ENCODE assay signal across 12 cellular contexts in genomic region chr7:2715341-2716231, GRCh38. TPM values are rescaled to one million over a fixed set of nuclear protein-coding genes. Genes with fewer than 3 reads are reported as not detected.
DNase-seq lines count a peak whose midpoint lies in the region; ATAC-seq, FAIRE-seq and TF ChIP-seq lines count a peak whose summit lies in the region.
"Had no signal": no experiment of that assay in that cellular context is flagged by ENCODE, and none has a peak within 500 bp of the region (broad histone marks: within the 10 kb centered on the region; RNA-seq: fewer than 3 reads in every experiment).

No MANE protein-coding gene starts in this region.

- H3K4me1 ChIP-seq in K562 (replicated peaks in 1 of 2; ENCODE audit: control insufficient read depth in 2 of 2, insufficient read depth in 2 of 2, low read length in 2 of 2) = peaks cover 36 to 59% of the 10 kb centered on the region in 2 experiments
- H3K4me1 ChIP-seq: A549 had no signal

- intact Hi-C loops in activated CD4-positive, alpha-beta T cell treated with anti-CD3 and anti-CD28 coated beads for 36 hours (cut with DNase I, micrococcal nuclease) = loop anchor here in 1 of 2 experiments (5.0 kb wide), 1 partner anchor 147 kb away; no protein-coding TSS in a partner anchor
- intact Hi-C loops in K562 (cut with micrococcal nuclease) = loop anchor here (5.0 kb wide), 1 partner anchor 42 kb away; no protein-coding TSS in a partner anchor

- H3K27ac ChIP-seq in K562 (ENCODE audit: extremely low read depth, low read depth, low read length) = no peak overlapping the region; the same call in 1 of the 3 replicates
- H3K27ac ChIP-seq: A549 had no signal

- CTCF ChIA-PET in activated CD4-positive, alpha-beta T cell treated with anti-CD3 and anti-CD28 coated beads for 36 hours (lab: Charles Lee) = interaction anchor here (0.5 to 1.7 kb wide), 7 partner anchors 17 to 264 kb away, joined by 3 to 8 read pairs (median 3); no protein-coding TSS in a partner anchor
- CTCF ChIA-PET in K562 (lab: Yijun Ruan, JAX; ENCODE audit: low intra/inter-chr PET ratio) = no interaction called here

- no peaks in the 10 kb centered on the region for H3K9me3 ChIP-seq in K562 (replicated peaks; ENCODE audit: control insufficient read depth, insufficient read depth, low read depth, low read length)
- H3K9me3 ChIP-seq: A549 had no signal

- ATAC-seq in activated CD4-positive, alpha-beta T cell treated with anti-CD3 and anti-CD28 coated beads for 36 hours = peak; percentile 63
- ATAC-seq in K562 = 0 out of 3 replicates have a peak, but pooled peaks have one; percentile 5
- ATAC-seq in stimulated activated effector memory CD8-positive, alpha-beta T cell treated with anti-CD3 and anti-CD28 coated beads, Interleukin-12 subunit alpha, Interleukin-12 subunit beta, amount 100 ng/mL, for 72 hours = peak; percentile 78
- ATAC-seq: A549 had no signal

- H3K36me3 Mint-ChIP-seq in activated CD4-positive, alpha-beta T cell treated with anti-CD3 and anti-CD28 coated beads for 36 hours (ENCODE audit: low read depth) = peaks cover 9% of the 10 kb centered on the region
- peaks cover 5% of the 10 kb centered on the region for H3K36me3 Mint-ChIP-seq in stimulated activated effector memory CD8-positive, alpha-beta T cell treated with anti-CD3 and anti-CD28 coated beads, Interleukin-12 subunit alpha, Interleukin-12 subunit beta, amount 100 ng/mL, for 72 hours

- H3K9me1 ChIP-seq in K562 (ENCODE audit: control insufficient read depth, insufficient read depth, low read length) = no peaks in the 10 kb centered on the region

- H3K4me2 ChIP-seq in K562 (ENCODE audit: insufficient read depth, low read length) = peak overlapping the region; percentile 50; the same call in 1 of the 2 replicates
- H3K4me2 ChIP-seq: A549 had no signal

- TF ChIP-seq POLR2A in K562 (conservative IDR thresholded peaks at IDR 0.05) = no peak

- WGBS in K562 (ENCODE audit: insufficient coverage, low coverage, missing lambda C conversion rate) = 41% methylated on average over 22 of the region's 22 CpGs

- no peaks in the 10 kb centered on the region; the same call in 2 of the 3 replicates for H3K36me3 ChIP-seq in K562 (ENCODE audit: control insufficient read depth, insufficient read depth, low read length)

- POLR2A ChIA-PET in activated CD4-positive, alpha-beta T cell treated with anti-CD3 and anti-CD28 coated beads for 36 hours (lab: Charles Lee) = interaction anchor here (0.9 to 1.3 kb wide), 2 partner anchors 17 to 43 kb away, joined by 3 read pairs; no protein-coding TSS in a partner anchor
- POLR2A ChIA-PET in K562 (lab: Yijun Ruan, JAX) = interaction anchor here (0.7 to 2.5 kb wide), 3 partner anchors 17 to 117 kb away, joined by 3 to 6 read pairs (median 4); no protein-coding TSS in a partner anchor

- FAIRE-seq in K562 (lab: Jason Lieb, UNC) = peak; percentile 78
- FAIRE-seq: A549, GM18507 had no signal

- in situ Hi-C loops in K562 (cut with MboI) = no loop called here

- H3K27ac Mint-ChIP-seq in activated CD4-positive, alpha-beta T cell treated with anti-CD3 and anti-CD28 coated beads for 36 hours = peak overlapping the region; percentile 44
- H3K27ac Mint-ChIP-seq in stimulated activated effector memory CD8-positive, alpha-beta T cell treated with anti-CD3 and anti-CD28 coated beads, Interleukin-12 subunit alpha, Interleukin-12 subunit beta, amount 100 ng/mL, for 72 hours = peak overlapping the region; percentile 34

- H3K9me3 Mint-ChIP-seq in activated CD4-positive, alpha-beta T cell treated with anti-CD3 and anti-CD28 coated beads for 36 hours (ENCODE audit: low read depth) = no peaks in the 10 kb centered on the region
- H3K9me3 Mint-ChIP-seq in stimulated activated effector memory CD8-positive, alpha-beta T cell treated with anti-CD3 and anti-CD28 coated beads, Interleukin-12 subunit alpha, Interleukin-12 subunit beta, amount 100 ng/mL, for 72 hours = no peaks in the 10 kb centered on the region

- H3K27me3 Mint-ChIP-seq in activated CD4-positive, alpha-beta T cell treated with anti-CD3 and anti-CD28 coated beads for 36 hours = no peaks in the 10 kb centered on the region

- H3K79me2 ChIP-seq in K562 (ENCODE audit: control insufficient read depth, insufficient read depth, low read length) = no peaks in the 10 kb centered on the region

- TF ChIP-seq EP300 in K562 (IDR thresholded peaks at IDR 0.05; ENCODE audit: low read length) = peak; percentile 23; the same call in 1 of the 2 replicates

- peak overlapping the region; percentile 84 for H2AFZ ChIP-seq in K562 (ENCODE audit: low read depth, low read length)

- no peaks in the 10 kb centered on the region for H4K20me1 ChIP-seq in K562 (replicated peaks; ENCODE audit: control insufficient read depth, insufficient read depth, low read length)

- peak overlapping the region; percentile 11 to 93; a peak in 2 of 4 replicates for H3K9ac ChIP-seq in K562 (ENCODE audit: insufficient read depth in 1 of 2, low read depth in 2 of 2, low read length in 2 of 2)

- H3K4me3 Mint-ChIP-seq in activated CD4-positive, alpha-beta T cell treated with anti-CD3 and anti-CD28 coated beads for 36 hours = no peak overlapping the region
- H3K4me3 Mint-ChIP-seq in stimulated activated effector memory CD8-positive, alpha-beta T cell treated with anti-CD3 and anti-CD28 coated beads, Interleukin-12 subunit alpha, Interleukin-12 subunit beta, amount 100 ng/mL, for 72 hours = peak overlapping the region; percentile 48

- peak; percentile 71 for DNase-seq in activated CD4-positive, alpha-beta T cell treated with anti-CD3 and anti-CD28 coated beads for 36 hours
- DNase-seq in activated CD4-positive, alpha-beta T cell treated with anti-CD3 and anti-CD28 coated beads for 1 hour = no peak
- DNase-seq in T-helper 22 cell (ENCODE audit: low read depth) = peak; percentile 44
- DNase-seq in K562 (ENCODE audit: extremely low read depth in 1 of 4, low spot score in 3 of 4) = peak in 2 of 4 experiments; percentile 36 to 55
- DNase-seq in stimulated activated effector memory CD8-positive, alpha-beta T cell treated with anti-CD3 and anti-CD28 coated beads, Interleukin-12 subunit alpha, Interleukin-12 subunit beta, amount 100 ng/mL, for 72 hours (ENCODE audit: low spot score in 2 of 2) = no peak
- no peak for DNase-seq in C1 segment of cervical spinal cord (lab: John Stamatoyannopoulos, UW)
- no peak for DNase-seq in D341Med (ENCODE audit: low spot score)
- no peak for DNase-seq in NK-92 treated with Interleukin-12 subunit alpha and Interleukin-12 subunit beta, amount 100 ng/mL, for 24 hours (lab: John Stamatoyannopoulos, UW)
- DNase-seq: NCI-H2029 had no signal

- no peaks in the 10 kb centered on the region for H3K27me3 ChIP-seq in K562 (ENCODE audit: control insufficient read depth in 2 of 2, insufficient read depth in 2 of 2, low read length in 2 of 2)

- no TSS peak for BruUV-seq in K562 (replicated peaks; lab: Mats Ljungman, UMichigan)

- no peak for TF ChIP-seq CTCF in K562 (IDR thresholded peaks at IDR 0.05 in 2 of 3, conservative IDR thresholded peaks at IDR 0.05 in 1 of 3; ENCODE audit: insufficient read depth in 2 of 3, low read depth in 1 of 3, low read length in 3 of 3)

- TF ChIP-seq RAD21 in K562 (CRISPR knock-in tag; conservative IDR thresholded peaks at IDR 0.05 in 1 of 2, IDR thresholded peaks at IDR 0.05 in 1 of 2) = no peak

- no peak overlapping the region for H3K4me3 ChIP-seq in K562
- H3K4me3 ChIP-seq: A549, lung had no signal

- H3K4me1 Mint-ChIP-seq in activated CD4-positive, alpha-beta T cell treated with anti-CD3 and anti-CD28 coated beads for 36 hours = peaks cover 68% of the 10 kb centered on the region
- H3K4me1 Mint-ChIP-seq in stimulated activated effector memory CD8-positive, alpha-beta T cell treated with anti-CD3 and anti-CD28 coated beads, Interleukin-12 subunit alpha, Interleukin-12 subunit beta, amount 100 ng/mL, for 72 hours = peaks cover 82% of the 10 kb centered on the region

TF ChIP-seq in K562, 482 proteins besides CTCF, POLR2A, EP300 and RAD21 (continues in another document):
- TF ChIP-seq NR2C1 (IDR thresholded peaks at IDR 0.05) (no peak), NR2C1 (tag; IDR thresholded peaks at IDR 0.05) (0 out of 2 replicates have a peak, but pooled peaks have one; percentile 31), SMARCE1 (IDR thresholded peaks at IDR 0.05) (no peak), ZNF3 (CRISPR knock-in tag; IDR thresholded peaks at IDR 0.05) (no peak), HLTF (IDR thresholded peaks at IDR 0.05) (no peak), ZBTB43 (CRISPR knock-in tag; IDR thresholded peaks at IDR 0.05) (no peak)

RNA-seq across cellular contexts. Expression of gene AMZ1, which starts 27.6 kb away (rescaled TPM):
- under 1 TPM; 0.14 TPM for total RNA-seq in activated CD4-positive, alpha-beta T cell treated with anti-CD3 and anti-CD28 coated beads for 36 hours
- 0.07 and 0.12 TPM in 2 replicates for total RNA-seq in K562 (2011; cell fraction: chromatin; rRNA removed; ENCODE audit: low replicate concordance)
- 0.17 TPM in 1 of 2 replicates, not detected in the other for total RNA-seq in K562 (2011; cell fraction: nucleolus; rRNA removed)
- 0.07 and 0.08 TPM in 2 replicates for total RNA-seq in K562 (2011; cell fraction: nucleoplasm; rRNA removed)
- total RNA-seq in K562 (2014; rRNA removed) (not detected in 2 replicates), K562 (2014; rRNA removed; fragmentation: Illumina TruSeq; extraction: Trizol) (not detected in 2 replicates), K562 (2015; rRNA removed; fragmentation: Illumina TruSeq; extraction: Trizol) (not detected in 2 replicates), K562 (2021) (not detected in 2 replicates)
- polyA plus RNA-seq in K562 (2011; rRNA removed) (not detected in 2 replicates), K562 (2014; fragmentation: Illumina TruSeq; extraction: Trizol) (not detected in 2 replicates), K562 (2014; fragmentation: Nextera tagmentation; extraction: Ambion mirVana) (not detected), K562 (2014; rRNA removed) (not detected in 2 replicates)
- not detected in 2 replicates for polyA plus RNA-seq in K562 (2011; cell fraction: cytosol; rRNA removed)
- not detected in 2 replicates for polyA plus RNA-seq in K562 (2011; cell fraction: nucleus; rRNA removed)
- 0.04 and 0.08 TPM in 2 replicates for polyA plus RNA-seq in K562 (2012)
- 0.04 TPM in 1 of 2 replicates, not detected in the other for polyA minus RNA-seq in K562 (2011; rRNA and poly(A)+ RNA removed)
- polyA minus RNA-seq in K562 (2011; cell fraction: cytosol; rRNA and poly(A)+ RNA removed) = not detected in 2 replicates
- polyA minus RNA-seq in K562 (2011; cell fraction: nucleus; rRNA and poly(A)+ RNA removed) = not detected in 2 replicates

Comparison
In these comparisons a context has a peak if more than half of its experiments do, and no peak if none do; other contexts are left out.
1. DNase-seq: peak in activated CD4-positive, alpha-beta T cell treated with anti-CD3 and anti-CD28 coated beads for 36 hours (single experiment) and T-helper 22 cell (single experiment); none in activated CD4-positive, alpha-beta T cell treated with anti-CD3 and anti-CD28 coated beads for 1 hour (single experiment), stimulated activated effector memory CD8-positive, alpha-beta T cell treated with anti-CD3 and anti-CD28 coated beads, Interleukin-12 subunit alpha, Interleukin-12 subunit beta, amount 100 ng/mL, for 72 hours (0 of 2), C1 segment of cervical spinal cord (0 of 14), D341Med (single experiment) and NK-92 treated with Interleukin-12 subunit alpha and Interleukin-12 subunit beta, amount 100 ng/mL, for 24 hours (single experiment).
2. ATAC-seq: peak in every context shown above with its lines; median percentile 78 in stimulated activated effector memory CD8-positive, alpha-beta T cell treated with anti-CD3 and anti-CD28 coated beads, Interleukin-12 subunit alpha, Interleukin-12 subunit beta, amount 100 ng/mL, for 72 hours; 63 in activated CD4-positive, alpha-beta T cell treated with anti-CD3 and anti-CD28 coated beads for 36 hours; 5 in K562.